ENCODE assay signal across 9 cellular contexts in genomic region chr4:602559-602942, GRCh38. TPM values are rescaled to one million over a fixed set of nuclear protein-coding genes. Genes with fewer than 3 reads are reported as not detected.
DNase-seq lines count a peak whose midpoint lies in the region; ATAC-seq and TF ChIP-seq lines count a peak whose summit lies in the region.
"Had no signal": no experiment of that assay in that cellular context is flagged by ENCODE, and none has a peak within 500 bp of the region (broad histone marks: within the 10 kb centered on the region; RNA-seq: fewer than 3 reads in every experiment).

No MANE protein-coding gene starts in this region.

- H3K4me1 ChIP-seq in left ventricle myocardium inferior (no peaks in the 10 kb centered on the region), prostate gland (replicated peaks) (no peaks in the 10 kb centered on the region)

- TF ChIP-seq POLR2A in prostate gland (IDR thresholded peaks at IDR 0.05), result no peak

- H3K27ac ChIP-seq in left ventricle myocardium inferior (replicated peaks), result no peak overlapping the region
- H3K27ac ChIP-seq in prostate gland, result no peak overlapping the region

- 9% methylated on average over 8 of the region's 8 CpGs for WGBS in prostate gland

- no peak for ATAC-seq in GM21717 (IDR thresholded peaks at IDR 0.05; ENCODE audit: unreplicated experiment)

- TF ChIP-seq CTCF in left ventricle myocardium inferior (IDR thresholded peaks at IDR 0.05; ENCODE audit: borderline replicate concordance) (peak; percentile 29), prostate gland (IDR thresholded peaks at IDR 0.05) (peak in 2 of 4 experiments; percentile 7 to 20)

- H3K36me3 ChIP-seq in left ventricle myocardium inferior (no peaks in the 10 kb centered on the region), prostate gland (no peaks in the 10 kb centered on the region)

- DNase-seq in GDM1 (lab: John Stamatoyannopoulos, UW) (peak; percentile 14), NCI-H187 (lab: John Stamatoyannopoulos, UW) (peak; percentile 71 to 96), left ventricle myocardium inferior (no peak), RKO (ENCODE audit: low spot score) (no peak), prostate gland (ENCODE audit: low spot score) (no peak)
- peak; percentile 93 for DNase-seq in activated CD8-positive, alpha-beta memory T cell treated with anti-CD3 and anti-CD28 coated beads, Interleukin-2, amount 50 U/mL, for 48 hours
- peak; percentile 60 to 74 for DNase-seq in stimulated activated CD4-positive, alpha-beta T cell treated with anti-CD3 and anti-CD28 coated beads, Interleukin-15, amount 100 ng/mL, for 48 hours (ENCODE audit: low read depth in 2 of 2)

- H3K27me3 ChIP-seq in left ventricle myocardium inferior (ENCODE audit: low read depth), result peaks cover 91% of the 10 kb centered on the region
- H3K27me3 ChIP-seq in prostate gland (replicated peaks; ENCODE audit: insufficient read depth), result no peaks in the 10 kb centered on the region

- intact Hi-C loops in left ventricle myocardium inferior (cut with micrococcal nuclease), result no loop called here
- intact Hi-C loops in prostate gland (cut with DNase I), result no loop called here

- H3K4me3 ChIP-seq in left ventricle myocardium inferior, result no peak overlapping the region
- H3K4me3 ChIP-seq in prostate gland, result no peak overlapping the region

- H3K9me3 ChIP-seq in left ventricle myocardium inferior (replicated peaks), result no peaks in the 10 kb centered on the region
- H3K9me3 ChIP-seq in prostate gland, result no peaks in the 10 kb centered on the region

RNA-seq across cellular contexts. Expression of gene PDE6B, which starts 22.8 kb away (rescaled TPM):
- 2.7 TPM for total RNA-seq in left ventricle myocardium inferior
- 1 to 10 TPM; 8.0 to 9.3 TPM for total RNA-seq in prostate gland

RNA-seq across cellular contexts. Expression of gene TMEM271, which starts 26.5 kb away (rescaled TPM):
- total RNA-seq in left ventricle myocardium inferior (not detected), prostate gland (under 1 TPM in 1 of 2 donors, not detected in 1; 0.91 TPM)
- total RNA-seq: mononuclear cell had no signal

Comparison
In these comparisons a context has a peak if more than half of its experiments do, and no peak if none do; other contexts are left out.
1. DNase-seq: peak in GDM1 (single experiment), NCI-H187 (2 of 2), activated CD8-positive, alpha-beta memory T cell treated with anti-CD3 and anti-CD28 coated beads, Interleukin-2, amount 50 U/mL, for 48 hours (single experiment) and stimulated activated CD4-positive, alpha-beta T cell treated with anti-CD3 and anti-CD28 coated beads, Interleukin-15, amount 100 ng/mL, for 48 hours (2 of 2); none in left ventricle myocardium inferior (single experiment), RKO (single experiment) and prostate gland (single experiment).